ENCODE assay signal across 29 cellular contexts in the genomic region with DNA sequence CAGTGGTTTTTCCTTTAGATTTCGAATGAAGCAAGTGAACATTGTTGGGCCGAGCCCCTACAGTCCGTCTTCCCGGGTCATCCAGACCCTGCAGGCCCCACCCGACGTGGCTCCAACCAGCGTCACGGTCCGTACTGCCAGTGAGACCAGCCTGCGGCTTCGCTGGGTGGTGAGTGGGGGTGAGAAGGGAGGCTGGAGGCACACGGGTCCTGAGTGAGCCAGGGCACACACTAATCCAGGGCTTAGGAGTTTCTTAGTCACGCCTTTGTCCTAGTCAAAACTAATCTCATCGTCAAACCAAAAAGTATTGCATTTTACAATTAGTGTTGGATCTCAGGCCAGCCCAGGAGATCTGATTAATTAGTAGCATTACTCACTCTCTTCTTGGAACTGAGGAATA.
"Had no signal": no experiment of that assay in that cellular context is flagged by ENCODE, and none has a peak within 500 bp of the region (broad histone marks: within the 10 kb centered on the region; RNA-seq: fewer than 3 reads in every experiment).

No MANE protein-coding gene starts in this region.

- H3K4me2 ChIP-seq: smooth muscle cell had no signal

- H3K27ac Mint-ChIP-seq: dendritic cell treated with granulocyte-macrophage colony-stimulating factor and Interleukin-4, amounts not matched to agents 40 ng/mL and 50 ng/mL, for 4 days; immature natural killer cell; memory B cell; mesothelial cell of epicardium; naive B cell; natural killer cell treated with Interleukin-12 subunit alpha and Interleukin-12 subunit beta and Interleukin-15 and Interleukin-18, amount 100 ng/mL, for 72 hours; stimulated activated memory B cell treated with anti-CD40 and anti-IgM and Interleukin-4, amounts not matched to agents 10 μg/mL and 1 μg/mL and 100 μg/mL, for 72 hours had no signal

- H3K9ac ChIP-seq: parathyroid adenoma had no signal

- H3K36me3 Mint-ChIP-seq: immature natural killer cell; memory B cell; natural killer cell treated with Interleukin-12 subunit alpha and Interleukin-12 subunit beta and Interleukin-15 and Interleukin-18, amount 100 ng/mL, for 72 hours; stimulated activated memory B cell treated with anti-CD40 and anti-IgM and Interleukin-4, amounts not matched to agents 10 μg/mL and 1 μg/mL and 100 μg/mL, for 72 hours had no signal

- ATAC-seq: heart right ventricle; left ventricle myocardium superior; mucosa of descending colon; natural killer cell treated with Interleukin-12 subunit alpha and Interleukin-12 subunit beta and Interleukin-15 and Interleukin-18, amount 100 ng/mL, for 72 hours; right cardiac atrium; stimulated activated memory B cell treated with anti-CD40 and anti-IgM and Interleukin-4, amounts not matched to agents 10 μg/mL and 1 μg/mL and 100 μg/mL, for 72 hours had no signal

- DNase-seq: colonic mucosa; effector CD8-positive, alpha-beta T cell; esophagus squamous epithelium; foreskin melanocyte; glutamatergic neuron; heart right ventricle; hippocampal formation; immature natural killer cell; left ventricle myocardium superior; mucosa of descending colon; naive B cell; right cardiac atrium; stimulated activated CD4-positive, alpha-beta T cell treated with anti-CD3 and anti-CD28 coated beads, Interleukin-2, amount 100 ng/mL, for 24 hours; stimulated activated CD4-positive, alpha-beta T cell treated with anti-CD3 and anti-CD28 coated beads, Interleukin-4, amount 100 ng/mL, for 24 hours; stomach; thyroid gland; trophoblast cell had no signal

- H2AFZ ChIP-seq: parathyroid adenoma had no signal

- H3K9me3 ChIP-seq: colonic mucosa, esophagus squamous epithelium, mucosa of descending colon, prostate gland, thyroid gland, vagina had no signal

- H3K27me3 ChIP-seq: colonic mucosa, stomach, thyroid gland, vagina had no signal

- H3K4me1 Mint-ChIP-seq: central memory CD8-positive, alpha-beta T cell; immature natural killer cell; memory B cell; mesothelial cell of epicardium; naive B cell; stimulated activated memory B cell treated with anti-CD40 and anti-IgM and Interleukin-4, amounts not matched to agents 10 μg/mL and 1 μg/mL and 100 μg/mL, for 72 hours had no signal

- H3K4me3 Mint-ChIP-seq: central memory CD8-positive, alpha-beta T cell; dendritic cell treated with granulocyte-macrophage colony-stimulating factor and Interleukin-4, amounts not matched to agents 40 ng/mL and 50 ng/mL, for 4 days; immature natural killer cell; memory B cell; mesothelial cell of epicardium; natural killer cell treated with Interleukin-12 subunit alpha and Interleukin-12 subunit beta and Interleukin-15 and Interleukin-18, amount 100 ng/mL, for 72 hours; neural crest cell; stimulated activated memory B cell treated with anti-CD40 and anti-IgM and Interleukin-4, amounts not matched to agents 10 μg/mL and 1 μg/mL and 100 μg/mL, for 72 hours had no signal

- H3K27ac ChIP-seq: colonic mucosa, esophagus squamous epithelium, heart right ventricle, parathyroid adenoma, prostate gland, stomach, thyroid gland, vagina had no signal

- H3K4me1 ChIP-seq: colonic mucosa, heart right ventricle, parathyroid adenoma, prostate gland, stomach, thyroid gland, vagina had no signal

- H3K27me3 Mint-ChIP-seq: dendritic cell treated with granulocyte-macrophage colony-stimulating factor and Interleukin-4, amounts not matched to agents 40 ng/mL and 50 ng/mL, for 4 days; memory B cell; natural killer cell treated with Interleukin-12 subunit alpha and Interleukin-12 subunit beta and Interleukin-15 and Interleukin-18, amount 100 ng/mL, for 72 hours had no signal

- H3K36me3 ChIP-seq: colonic mucosa, esophagus squamous epithelium, heart right ventricle, prostate gland, thyroid gland had no signal

- H3K79me2 ChIP-seq: parathyroid adenoma had no signal

- H3K9me3 Mint-ChIP-seq: central memory CD8-positive, alpha-beta T cell; memory B cell; natural killer cell treated with Interleukin-12 subunit alpha and Interleukin-12 subunit beta and Interleukin-15 and Interleukin-18, amount 100 ng/mL, for 72 hours had no signal

- H3K4me3 ChIP-seq: colonic mucosa, heart right ventricle, lung, mucosa of descending colon, prostate gland, smooth muscle cell, stomach, thyroid gland, vagina had no signal
